In the genomic region with DNA sequence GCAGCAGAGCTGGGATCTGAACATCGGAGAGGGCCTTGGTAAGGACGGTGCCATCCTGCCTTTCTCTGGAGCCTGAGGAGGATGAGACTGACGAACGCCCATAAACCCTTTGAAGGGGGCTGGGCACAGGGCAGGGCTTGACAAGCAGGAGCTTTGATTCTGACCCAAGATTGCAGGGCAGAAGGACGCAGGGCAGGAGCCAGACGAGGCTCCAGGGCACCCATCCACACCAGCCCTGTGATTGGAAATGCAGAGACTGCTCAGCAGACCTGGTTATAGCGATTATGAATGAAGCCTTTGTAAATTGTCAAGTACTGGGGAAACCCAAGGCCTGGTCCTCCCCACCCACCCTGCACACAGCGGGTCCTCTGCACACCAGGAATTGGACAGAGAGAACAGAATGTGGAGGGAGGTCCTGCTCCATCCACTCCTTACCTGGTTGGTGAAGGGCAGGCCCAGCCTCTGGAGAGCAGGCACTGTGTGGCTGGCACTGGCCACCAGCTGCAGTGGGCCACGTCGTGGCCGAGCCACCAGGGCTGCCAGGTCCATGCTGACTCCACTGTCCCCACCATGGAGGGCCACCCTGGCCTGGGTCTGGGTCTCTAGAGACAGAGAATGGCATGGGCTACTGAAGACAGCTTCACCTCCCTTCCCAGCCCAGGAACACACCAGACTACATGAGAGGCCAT, we compare ENCODE assay signal across 1 cellular context.
TF ChIP-seq lines count a peak whose summit lies in the region.

No MANE protein-coding gene starts in this region.

TF ChIP-seq in HepG2, 621 proteins besides CTCF, POLR2A, EP300 and RAD21 (continued from another document):
- TF ChIP-seq, protein P1, sequence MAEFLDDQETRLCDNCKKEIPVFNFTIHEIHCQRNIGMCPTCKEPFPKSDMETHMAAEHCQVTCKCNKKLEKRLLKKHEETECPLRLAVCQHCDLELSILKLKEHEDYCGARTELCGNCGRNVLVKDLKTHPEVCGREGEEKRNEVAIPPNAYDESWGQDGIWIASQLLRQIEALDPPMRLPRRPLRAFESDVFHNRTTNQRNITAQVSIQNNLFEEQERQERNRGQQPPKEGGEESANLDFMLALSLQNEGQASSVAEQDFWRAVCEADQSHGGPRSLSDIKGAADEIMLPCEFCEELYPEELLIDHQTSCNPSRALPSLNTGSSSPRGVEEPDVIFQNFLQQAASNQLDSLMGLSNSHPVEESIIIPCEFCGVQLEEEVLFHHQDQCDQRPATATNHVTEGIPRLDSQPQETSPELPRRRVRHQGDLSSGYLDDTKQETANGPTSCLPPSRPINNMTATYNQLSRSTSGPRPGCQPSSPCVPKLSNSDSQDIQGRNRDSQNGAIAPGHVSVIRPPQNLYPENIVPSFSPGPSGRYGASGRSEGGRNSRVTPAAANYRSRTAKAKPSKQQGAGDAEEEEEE (CRISPR knock-in tag; IDR thresholded peaks at IDR 0.05; ENCODE audit: borderline replicate concordance) = no peak
- 0 out of 2 replicates have a peak, but pooled peaks have one; percentile 3 for TF ChIP-seq ZNF768 (CRISPR knock-in tag; IDR thresholded peaks at IDR 0.05)
TF ChIP-seq in HepG2: peak in this region for 2.
